Comparison of ENCODE assay signal across 1 cellular context in genomic region chr5:6573651-6574101, GRCh38.
TF ChIP-seq lines count a peak whose summit lies in the region.

No MANE protein-coding gene starts in this region.

TF ChIP-seq in HepG2, 621 proteins besides CTCF, POLR2A, EP300 and RAD21 (continued from another document):
- TF ChIP-seq ZBTB46 (CRISPR knock-in tag; IDR thresholded peaks at IDR 0.05; ENCODE audit: borderline replicate concordance): no peak
- no peak for TF ChIP-seq YY1 (IDR thresholded peaks at IDR 0.05; ENCODE audit: insufficient read depth, insufficient replicate concordance, low read depth, low read length)
- TF ChIP-seq, protein P1, sequence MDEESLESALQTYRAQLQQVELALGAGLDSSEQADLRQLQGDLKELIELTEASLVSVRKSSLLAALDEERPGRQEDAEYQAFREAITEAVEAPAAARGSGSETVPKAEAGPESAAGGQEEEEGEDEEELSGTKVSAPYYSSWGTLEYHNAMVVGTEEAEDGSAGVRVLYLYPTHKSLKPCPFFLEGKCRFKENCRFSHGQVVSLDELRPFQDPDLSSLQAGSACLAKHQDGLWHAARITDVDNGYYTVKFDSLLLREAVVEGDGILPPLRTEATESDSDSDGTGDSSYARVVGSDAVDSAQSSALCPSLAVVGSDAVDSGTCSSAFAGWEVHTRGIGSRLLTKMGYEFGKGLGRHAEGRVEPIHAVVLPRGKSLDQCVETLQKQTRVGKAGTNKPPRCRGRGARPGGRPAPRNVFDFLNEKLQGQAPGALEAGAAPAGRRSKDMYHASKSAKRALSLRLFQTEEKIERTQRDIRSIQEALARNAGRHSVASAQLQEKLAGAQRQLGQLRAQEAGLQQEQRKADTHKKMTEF (CRISPR knock-in tag; IDR thresholded peaks at IDR 0.05): no peak
- TF ChIP-seq CHCHD3 (CRISPR knock-in tag; IDR thresholded peaks at IDR 0.05): no peak
- no peak for TF ChIP-seq MEF2D (CRISPR knock-in tag; IDR thresholded peaks at IDR 0.05)
- TF ChIP-seq ZNF280B (CRISPR knock-in tag; IDR thresholded peaks at IDR 0.05; ENCODE audit: borderline replicate concordance): no peak
- TF ChIP-seq ZNF589 (CRISPR knock-in tag; conservative IDR thresholded peaks at IDR 0.05): no peak
- TF ChIP-seq NR2C2 (CRISPR knock-in tag; IDR thresholded peaks at IDR 0.05; ENCODE audit: borderline replicate concordance): no peak
- no peak for TF ChIP-seq CHD2 (IDR thresholded peaks at IDR 0.05; ENCODE audit: low read depth, low read length)
- no peak for TF ChIP-seq ZNF354B (CRISPR knock-in tag; IDR thresholded peaks at IDR 0.05)
- TF ChIP-seq HNF4A (CRISPR knock-in tag; IDR thresholded peaks at IDR 0.05): no peak
- no peak for TF ChIP-seq KMT2B (CRISPR knock-in tag; IDR thresholded peaks at IDR 0.05)
- no peak for TF ChIP-seq POLR2G (IDR thresholded peaks at IDR 0.05; ENCODE audit: low read depth, low read length)
- TF ChIP-seq, protein P2, sequence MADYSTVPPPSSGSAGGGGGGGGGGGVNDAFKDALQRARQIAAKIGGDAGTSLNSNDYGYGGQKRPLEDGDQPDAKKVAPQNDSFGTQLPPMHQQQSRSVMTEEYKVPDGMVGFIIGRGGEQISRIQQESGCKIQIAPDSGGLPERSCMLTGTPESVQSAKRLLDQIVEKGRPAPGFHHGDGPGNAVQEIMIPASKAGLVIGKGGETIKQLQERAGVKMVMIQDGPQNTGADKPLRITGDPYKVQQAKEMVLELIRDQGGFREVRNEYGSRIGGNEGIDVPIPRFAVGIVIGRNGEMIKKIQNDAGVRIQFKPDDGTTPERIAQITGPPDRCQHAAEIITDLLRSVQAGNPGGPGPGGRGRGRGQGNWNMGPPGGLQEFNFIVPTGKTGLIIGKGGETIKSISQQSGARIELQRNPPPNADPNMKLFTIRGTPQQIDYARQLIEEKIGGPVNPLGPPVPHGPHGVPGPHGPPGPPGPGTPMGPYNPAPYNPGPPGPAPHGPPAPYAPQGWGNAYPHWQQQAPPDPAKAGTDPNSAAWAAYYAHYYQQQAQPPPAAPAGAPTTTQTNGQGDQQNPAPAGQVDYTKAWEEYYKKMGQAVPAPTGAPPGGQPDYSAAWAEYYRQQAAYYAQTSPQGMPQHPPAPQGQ (CRISPR knock-in tag; IDR thresholded peaks at IDR 0.05; ENCODE audit: borderline replicate concordance): no peak
TF ChIP-seq in HepG2: peak in this region for 0.
